Comparison of ENCODE assay signal across 27 cellular contexts in genomic region chr10:36773652-36774051, GRCh38.
"Had no signal": no experiment of that assay in that cellular context is flagged by ENCODE, and none has a peak within 500 bp of the region (broad histone marks: within the 10 kb centered on the region; RNA-seq: fewer than 3 reads in every experiment).

No MANE protein-coding gene starts in this region.

- H3K4me1 ChIP-seq: stomach, suprapubic skin, testis, thyroid gland, tibial artery, tibial nerve, transverse colon, upper lobe of left lung, upper lobe of right lung, uterus, vagina had no signal

- ATAC-seq: stimulated activated effector memory CD8-positive, alpha-beta T cell treated with anti-CD3 and anti-CD28 coated beads, Interleukin-12 subunit alpha, Interleukin-12 subunit beta, amount 100 ng/mL, for 72 hours; stimulated activated memory B cell treated with anti-CD40 and anti-IgM and Interleukin-4, amounts not matched to agents 10 μg/mL and 1 μg/mL and 100 μg/mL, for 72 hours; stimulated activated naive B cell treated with anti-CD40 and anti-IgM and Interleukin-4, amounts not matched to agents 10 μg/mL and 1 μg/mL and 100 μg/mL, for 72 hours; stimulated activated naive CD8-positive, alpha-beta T cell treated with anti-CD3 and anti-CD28 coated beads, Interleukin-15, amount 100 ng/mL, for 72 hours; stimulated activated naive CD8-positive, alpha-beta T cell treated with anti-CD3 and anti-CD28 coated beads, Interleukin-15, Interleukin-2, amounts not matched to agents 100 U/mL and 50 U/mL, for 24 hours; upper lobe of right lung had no signal

- H3K27me3 ChIP-seq: stomach, suprapubic skin, testis, thyroid gland, tibial artery, tibial nerve, transverse colon, upper lobe of left lung, upper lobe of right lung, uterus, vagina had no signal

- H3K4me3 ChIP-seq: stomach, suprapubic skin, testis, thoracic aorta, thyroid gland, tibial artery, tibial nerve, transverse colon, upper lobe of left lung, upper lobe of right lung, uterus, vagina had no signal

- DNase-seq: stimulated activated CD4-positive, alpha-beta T cell treated with anti-CD3 and anti-CD28 coated beads, Interleukin-2, amount 100 ng/mL, for 48 hours; stimulated activated CD4-positive, alpha-beta T cell treated with anti-CD3 and anti-CD28 coated beads, Interleukin-4, amount 100 ng/mL, for 1 hour; stimulated activated CD4-positive, alpha-beta T cell treated with anti-CD3 and anti-CD28 coated beads, Interleukin-4, amount 100 ng/mL, for 24 hours; stimulated activated CD4-positive, alpha-beta T cell treated with anti-CD3 and anti-CD28 coated beads, Interleukin-4, amount 100 ng/mL, for 4 hours; stimulated activated CD8-positive, alpha-beta memory T cell treated with anti-CD3 and anti-CD28 coated beads, Interleukin-4, amount 100 ng/mL, for 48 hours; stimulated activated naive B cell treated with anti-CD40 and anti-IgM and Interleukin-4, amounts not matched to agents 10 μg/mL and 1 μg/mL and 100 μg/mL, for 72 hours; stimulated activated naive CD4-positive, alpha-beta T cell; stimulated activated naive CD4-positive, alpha-beta T cell treated with Interleukin-2 at 50 U/mL for 16 hours; stimulated activated naive CD8-positive, alpha-beta T cell treated with anti-CD3 and anti-CD28 coated beads, Interleukin-15, amount 100 ng/mL, for 72 hours; stimulated activated naive CD8-positive, alpha-beta T cell treated with anti-CD3 and anti-CD28 coated beads, Interleukin-15, Interleukin-2, amounts not matched to agents 100 U/mL and 50 U/mL, for 24 hours; stomach; substantia nigra; testis; thyroid gland; tibial artery; transverse colon; trophoblast cell; upper lobe of left lung; upper lobe of right lung; uterus had no signal

- H3K27ac ChIP-seq: stomach, suprapubic skin, testis, thoracic aorta, thyroid gland, tibial artery, tibial nerve, transverse colon, upper lobe of left lung, upper lobe of right lung, uterus, vagina had no signal

- FAIRE-seq: urothelium cell line had no signal

- H3K36me3 ChIP-seq: stomach, suprapubic skin, thoracic aorta, thyroid gland, tibial artery, tibial nerve, transverse colon, upper lobe of left lung, upper lobe of right lung, uterus, vagina had no signal

- H3K9me3 ChIP-seq: stomach, suprapubic skin, testis, thoracic aorta, thyroid gland, tibial artery, tibial nerve, transverse colon, upper lobe of left lung, upper lobe of right lung, uterus, vagina had no signal
